Comparison of ENCODE assay signal across 22 cellular contexts in genomic region chr20:25551413-25552210, GRCh38. TPM values are rescaled to one million over a fixed set of nuclear protein-coding genes. Genes with fewer than 3 reads are reported as not detected.
A peak's percentile ranks its signal among the peaks of the same experiment; 100 is the strongest.
DNase-seq lines count a peak whose midpoint lies in the region; ATAC-seq, FAIRE-seq and TF ChIP-seq lines count a peak whose summit lies in the region.
"Had no signal": no experiment of that assay in that cellular context is flagged by ENCODE, and none has a peak within 500 bp of the region (broad histone marks: within the 10 kb centered on the region; RNA-seq: fewer than 3 reads in every experiment).

No MANE protein-coding gene starts in this region.

- in situ Hi-C loops in HepG2 (cut with HindIII; ENCODE audit: extremely low pct_ligation_motif_present, low pct_unique_long_range_greater_than_20kb): no loop called here

- H3K9ac ChIP-seq in HepG2 (ENCODE audit: insufficient read depth, low read depth, low read length): no peak overlapping the region
- no peak overlapping the region for H3K9ac ChIP-seq in mesenchymal stem cell (ENCODE audit: low read length)

- H2AFZ ChIP-seq in HepG2 (ENCODE audit: low read length) (no peak overlapping the region), mesenchymal stem cell (ENCODE audit: low read depth, low read length) (no peak overlapping the region)

- no peak for FAIRE-seq in HepG2 (lab: Jason Lieb, UNC)
- FAIRE-seq: A204.1, TTC549 had no signal

- 81% methylated on average over 6 of the region's 6 CpGs for WGBS in HepG2 (ENCODE audit: low lambda C conversion rate)
- 76% methylated on average over 5 of the region's 6 CpGs for WGBS in right lobe of liver (ENCODE audit: insufficient coverage, low coverage, low lambda C conversion rate, missing lambda C conversion rate)
- WGBS in mesenchymal stem cell: 12% methylated on average over 5 of the region's 6 CpGs

- intact Hi-C loops in HepG2 (cut with micrococcal nuclease; ENCODE audit: unreplicated experiment): no loop called here
- intact Hi-C loops in right lobe of liver (cut with DNase I): no loop called here
- intact Hi-C loops in naive thymus-derived CD4-positive, alpha-beta T cell (cut with micrococcal nuclease): no loop called here

- H3K4me1 Mint-ChIP-seq in activated T-helper 17 cell treated with anti-CD3 and anti-CD28 coated beads, Interleukin-2, amount 50 U/mL, for 72 hours: no peaks in the 10 kb centered on the region
- peaks cover 0 to 14% (median 0%) of the 10 kb centered on the region in 7 donors for H3K4me1 Mint-ChIP-seq in naive thymus-derived CD4-positive, alpha-beta T cell
- H3K4me1 Mint-ChIP-seq: stimulated activated naive CD8-positive, alpha-beta T cell treated with anti-CD3 and anti-CD28 coated beads, Interleukin-15, amount 100 ng/mL, for 72 hours had no signal

- no peak overlapping the region for H3K23ac ChIP-seq in mesenchymal stem cell (ENCODE audit: low read length in 2 of 2)

- TF ChIP-seq EP300 in HepG2 (IDR thresholded peaks at IDR 0.05; ENCODE audit: low read depth in 2 of 2, low read length in 2 of 2) (no peak), HepG2 (CRISPR knock-in tag; IDR thresholded peaks at IDR 0.05; ENCODE audit: borderline replicate concordance) (no peak)

- CTCF ChIA-PET in HepG2 (lab: Yijun Ruan, JAX; ENCODE audit: low intra/inter-chr PET ratio, low total read pairs): interaction anchor here (1.0 kb wide), 1 partner anchor 16 kb away, joined by 3 read pairs; no protein-coding TSS in a partner anchor
- CTCF ChIA-PET in naive thymus-derived CD4-positive, alpha-beta T cell (lab: Charles Lee): interaction anchor here (0.6 kb wide), 1 partner anchor 91 kb away, joined by 3 read pairs; no protein-coding TSS in a partner anchor

- BruUV-seq in HepG2 (replicated peaks; lab: Mats Ljungman, UMichigan): no TSS peak

- H3K4me2 ChIP-seq in HepG2 (ENCODE audit: low read depth, low read length) (no peak overlapping the region; the same call in 1 of the 2 replicates), mesenchymal stem cell (ENCODE audit: low read length, poor library complexity, severe bottlenecking) (no peak overlapping the region)

- H3K4me3 Mint-ChIP-seq in activated T-helper 17 cell treated with anti-CD3 and anti-CD28 coated beads, Interleukin-2, amount 50 U/mL, for 72 hours: no peak overlapping the region
- H3K4me3 Mint-ChIP-seq in naive thymus-derived CD4-positive, alpha-beta T cell: no peak overlapping the region
- H3K4me3 Mint-ChIP-seq: stimulated activated naive CD8-positive, alpha-beta T cell treated with anti-CD3 and anti-CD28 coated beads, Interleukin-15, amount 100 ng/mL, for 72 hours had no signal

- H3K79me1 ChIP-seq in mesenchymal stem cell (replicated peaks; ENCODE audit: low read length, poor library complexity, severe bottlenecking): peaks cover 44% of the 10 kb centered on the region

- H2BK15ac ChIP-seq in mesenchymal stem cell (ENCODE audit: low read depth, poor library complexity, severe bottlenecking): no peak overlapping the region

- no peak overlapping the region for H4K8ac ChIP-seq in mesenchymal stem cell (ENCODE audit: low read length)

- no peak overlapping the region for H3K4ac ChIP-seq in mesenchymal stem cell (ENCODE audit: low read depth in 1 of 2, low read length in 2 of 2)

- peak overlapping the region in 1 of 2 experiments; percentile 2 for H2BK12ac ChIP-seq in mesenchymal stem cell (ENCODE audit: low read length in 2 of 2)

- H3K4me1 ChIP-seq in HepG2 (ENCODE audit: insufficient read depth, low read length) (peaks cover 79% of the 10 kb centered on the region), right lobe of liver (peaks cover 0 to 10% (median 0%) of the 10 kb centered on the region in 4 donors), mesenchymal stem cell (ENCODE audit: control insufficient read depth, insufficient read depth, low read depth, low read length) (peaks cover 36% of the 10 kb centered on the region)
- H3K4me1 ChIP-seq in naive thymus-derived CD4-positive, alpha-beta T cell (ENCODE audit: control insufficient read depth in 2 of 2, insufficient read depth in 2 of 2, low read length in 2 of 2): no peaks in the 10 kb centered on the region

- H3K4me3 ChIP-seq in HepG2 (replicated peaks in 1 of 3; ENCODE audit: insufficient read depth in 1 of 3, low read depth in 2 of 3, low read length in 3 of 3) (no peak overlapping the region; a peak in 1 of 6 replicates), right lobe of liver (no peak overlapping the region), mesenchymal stem cell (ENCODE audit: insufficient read depth in 1 of 2, low read depth in 1 of 2, low read length in 2 of 2) (no peak overlapping the region)
- no peak overlapping the region for H3K4me3 ChIP-seq in naive thymus-derived CD4-positive, alpha-beta T cell (ENCODE audit: low read length)
- H3K4me3 ChIP-seq: dorsolateral prefrontal cortex, left ventricle myocardium inferior had no signal

- no peak overlapping the region for H2BK120ac ChIP-seq in mesenchymal stem cell (ENCODE audit: low read depth, low read length)

- no peaks in the 10 kb centered on the region for H3K36me3 Mint-ChIP-seq in activated T-helper 17 cell treated with anti-CD3 and anti-CD28 coated beads, Interleukin-2, amount 50 U/mL, for 72 hours (ENCODE audit: low read depth)
- H3K36me3 Mint-ChIP-seq in naive thymus-derived CD4-positive, alpha-beta T cell: peaks cover 0 to 3% (median 0%) of the 10 kb centered on the region in 5 donors

- H2AK5ac ChIP-seq in mesenchymal stem cell (ENCODE audit: low read length, severe bottlenecking): peak overlapping the region; percentile 90

- peak overlapping the region; percentile 26 for H2BK5ac ChIP-seq in mesenchymal stem cell (ENCODE audit: low read depth, low read length, poor library complexity, severe bottlenecking)

- H3K27ac Mint-ChIP-seq in activated T-helper 17 cell treated with anti-CD3 and anti-CD28 coated beads, Interleukin-2, amount 50 U/mL, for 72 hours: peak overlapping the region; percentile 12
- H3K27ac Mint-ChIP-seq in naive thymus-derived CD4-positive, alpha-beta T cell: no peak overlapping the region

- H3K27me3 ChIP-seq in HepG2 (ENCODE audit: control insufficient read depth in 1 of 2, insufficient read depth in 2 of 2, low read length in 2 of 2) (no peaks in the 10 kb centered on the region), right lobe of liver (no peaks in the 10 kb centered on the region), mesenchymal stem cell (ENCODE audit: control insufficient read depth in 1 of 2, insufficient read depth in 1 of 2, low read length in 2 of 2) (no peaks in the 10 kb centered on the region)
- no peaks in the 10 kb centered on the region for H3K27me3 ChIP-seq in naive thymus-derived CD4-positive, alpha-beta T cell (ENCODE audit: control insufficient read depth in 2 of 2, insufficient read depth in 2 of 2, low read length in 2 of 2)
- H3K27me3 ChIP-seq: dorsolateral prefrontal cortex had no signal

- H3K79me2 ChIP-seq in HepG2 (ENCODE audit: insufficient read depth, low read length): peaks cover 61% of the 10 kb centered on the region

- no peaks in the 10 kb centered on the region for H3K9me3 Mint-ChIP-seq in activated T-helper 17 cell treated with anti-CD3 and anti-CD28 coated beads, Interleukin-2, amount 50 U/mL, for 72 hours
- H3K9me3 Mint-ChIP-seq in naive thymus-derived CD4-positive, alpha-beta T cell: no peaks in the 10 kb centered on the region
- H3K9me3 Mint-ChIP-seq: stimulated activated naive CD8-positive, alpha-beta T cell treated with anti-CD3 and anti-CD28 coated beads, Interleukin-15, amount 100 ng/mL, for 72 hours had no signal

- peak overlapping the region in 1 of 2 experiments; percentile 24 for H3K18ac ChIP-seq in mesenchymal stem cell (ENCODE audit: low read depth in 1 of 2, low read length in 2 of 2)

- H3K36me3 ChIP-seq in HepG2 (replicated peaks in 1 of 2; ENCODE audit: control insufficient read depth in 1 of 2, insufficient read depth in 2 of 2, low read length in 2 of 2) (peaks cover 4 to 13% of the 10 kb centered on the region in 2 experiments), right lobe of liver (no peaks in the 10 kb centered on the region), mesenchymal stem cell (ENCODE audit: control insufficient read depth in 1 of 2, insufficient read depth in 2 of 2, low read depth in 1 of 2, low read length in 2 of 2) (peaks cover 0 to 4% of the 10 kb centered on the region in 2 experiments)
- no peaks in the 10 kb centered on the region for H3K36me3 ChIP-seq in naive thymus-derived CD4-positive, alpha-beta T cell (ENCODE audit: control insufficient read depth in 2 of 3, insufficient read depth in 3 of 3, low read length in 3 of 3)
- H3K36me3 ChIP-seq: left ventricle myocardium inferior had no signal

- H4K20me1 ChIP-seq in HepG2 (ENCODE audit: insufficient read depth, low read length): peaks cover 31% of the 10 kb centered on the region; the same call in 1 of the 2 replicates

- no peak for TF ChIP-seq POLR2A in HepG2 (IDR thresholded peaks at IDR 0.05; ENCODE audit: insufficient read depth in 1 of 2, low read depth in 2 of 2, low read length in 2 of 2)
- TF ChIP-seq POLR2A in right lobe of liver (IDR thresholded peaks at IDR 0.05): no peak

- no peak overlapping the region for H3K27ac ChIP-seq in HepG2 (ENCODE audit: extremely low read length, insufficient read depth, low read length)
- H3K27ac ChIP-seq in right lobe of liver: no peak overlapping the region
- peak overlapping the region; percentile 41 for H3K27ac ChIP-seq in mesenchymal stem cell (ENCODE audit: low read length, poor library complexity, severe bottlenecking)
- H3K27ac ChIP-seq in naive thymus-derived CD4-positive, alpha-beta T cell (ENCODE audit: low read depth, low read length): no peak overlapping the region
- H3K27ac ChIP-seq: dorsolateral prefrontal cortex, left ventricle myocardium inferior had no signal

- no peak for TF ChIP-seq RAD21 in HepG2 (CRISPR knock-in tag; IDR thresholded peaks at IDR 0.05)

- TF ChIP-seq CTCF in HepG2 (CRISPR knock-in tag; IDR thresholded peaks at IDR 0.05): no peak
- no peak for TF ChIP-seq CTCF in right lobe of liver (IDR thresholded peaks at IDR 0.05)

- DNase-seq in HepG2 (ENCODE audit: low spot score): no peak
- no peak for DNase-seq in right lobe of liver
- peak; percentile 66 for DNase-seq in mesenchymal stem cell
- DNase-seq in D341Med (ENCODE audit: low spot score): no peak
- no peak for DNase-seq in medulla oblongata (ENCODE audit: extremely low spot score)
- DNase-seq in naive thymus-derived CD4-positive, alpha-beta T cell: no peak
- DNase-seq in SIG-M5 (lab: John Stamatoyannopoulos, UW): no peak
- DNase-seq: activated CD4-positive, alpha-beta T cell treated with anti-CD3 and anti-CD28 coated beads for 48 hours; amniotic stem cell; central memory CD4-positive, alpha-beta T cell; dorsolateral prefrontal cortex; GDM1; GOT3; left ventricle myocardium inferior; NCI-H187; NCI-H446 treated with DMSO at 0.1 percent for 48 hours; stimulated activated CD4-positive, alpha-beta T cell treated with anti-CD3 and anti-CD28 coated beads, Interleukin-2, amount 100 ng/mL, for 48 hours; stimulated activated naive CD8-positive, alpha-beta T cell treated with anti-CD3 and anti-CD28 coated beads, Interleukin-15, amount 100 ng/mL, for 72 hours; SW 1271 had no signal

- ATAC-seq in HepG2 (0 out of 3 replicates have a peak, but pooled peaks have one; percentile 4), right lobe of liver (no peak)
- no peak for ATAC-seq in activated T-helper 17 cell treated with anti-CD3 and anti-CD28 coated beads, Interleukin-2, amount 50 U/mL, for 72 hours (replicated peaks)
- no peak for ATAC-seq in naive thymus-derived CD4-positive, alpha-beta T cell
- ATAC-seq: stimulated activated naive CD8-positive, alpha-beta T cell treated with anti-CD3 and anti-CD28 coated beads, Interleukin-15, amount 100 ng/mL, for 72 hours had no signal

- H3K9me3 ChIP-seq in HepG2 (ENCODE audit: low read length): no peaks in the 10 kb centered on the region
- no peaks in the 10 kb centered on the region for H3K9me3 ChIP-seq in right lobe of liver
- no peaks in the 10 kb centered on the region for H3K9me3 ChIP-seq in mesenchymal stem cell (ENCODE audit: control insufficient read depth, low read length)
- H3K9me3 ChIP-seq in naive thymus-derived CD4-positive, alpha-beta T cell (ENCODE audit: control insufficient read depth in 2 of 3, low read length in 3 of 3): no peaks in the 10 kb centered on the region
- H3K9me3 ChIP-seq: left ventricle myocardium inferior had no signal

- H3K27me3 Mint-ChIP-seq in activated T-helper 17 cell treated with anti-CD3 and anti-CD28 coated beads, Interleukin-2, amount 50 U/mL, for 72 hours: no peaks in the 10 kb centered on the region
- no peaks in the 10 kb centered on the region for H3K27me3 Mint-ChIP-seq in naive thymus-derived CD4-positive, alpha-beta T cell
- H3K27me3 Mint-ChIP-seq: stimulated activated naive CD8-positive, alpha-beta T cell treated with anti-CD3 and anti-CD28 coated beads, Interleukin-15, amount 100 ng/mL, for 72 hours had no signal

- POLR2A ChIA-PET in HepG2 (lab: Yijun Ruan, JAX): interaction anchor here (0.8 to 2.1 kb wide), 4 partner anchors 8 to 242 kb away, joined by 3 to 9 read pairs (median 4); no protein-coding TSS in a partner anchor
- POLR2A ChIA-PET in naive thymus-derived CD4-positive, alpha-beta T cell (lab: Charles Lee): interaction anchor here (0.7 kb wide), 1 partner anchor 11 kb away, joined by 3 read pairs; no protein-coding TSS in a partner anchor

- no peak overlapping the region for H4K91ac ChIP-seq in mesenchymal stem cell (ENCODE audit: low read length)

- H3K14ac ChIP-seq in mesenchymal stem cell (ENCODE audit: low read length in 2 of 2): no peak overlapping the region

RNA-seq across cellular contexts. Expression of gene NINL, which starts 33.7 kb away (rescaled TPM):
- total RNA-seq in HepG2 (2016; rRNA removed; fragmentation: Illumina TruSeq; extraction: Trizol): 23.3 and 34.3 TPM in 2 replicates
- 7.4 and 10.8 TPM in 2 replicates for total RNA-seq in HepG2 (2016; cell fraction: cytosol; rRNA removed; fragmentation: Illumina TruSeq; extraction: Trizol; ENCODE audit: low read depth)
- total RNA-seq in HepG2 (2016; cell fraction: insoluble cytoplasmic fraction; rRNA removed; fragmentation: Illumina TruSeq; extraction: Trizol): 20.1 and 34.4 TPM in 2 replicates
- total RNA-seq in HepG2 (2016; cell fraction: membrane; rRNA removed; fragmentation: Illumina TruSeq; extraction: Trizol): 11.6 and 15.7 TPM in 2 replicates
- total RNA-seq in HepG2 (2016; cell fraction: nucleus; rRNA removed; fragmentation: Illumina TruSeq; extraction: Trizol): 37.4 and 38.1 TPM in 2 replicates
- polyA plus RNA-seq in HepG2 (2011; rRNA removed): 32.3 and 34.6 TPM in 2 replicates
- 24.8 and 25.8 TPM in 2 replicates for polyA plus RNA-seq in HepG2 (2011; cell fraction: cytosol; rRNA removed)
- polyA plus RNA-seq in HepG2 (2011; cell fraction: nucleus; rRNA removed): 114 and 118 TPM in 2 replicates
- polyA plus RNA-seq in HepG2 (2012): 38.7 and 42.0 TPM in 2 replicates
- 3.0 and 3.7 TPM in 2 replicates for polyA plus RNA-seq in HepG2 (2016; cell fraction: cytosol; fragmentation: Illumina TruSeq; extraction: Trizol; ENCODE audit: low read depth)
- 19.3 and 24.8 TPM in 2 replicates for polyA plus RNA-seq in HepG2 (2016; cell fraction: insoluble cytoplasmic fraction; fragmentation: Illumina TruSeq; extraction: Trizol; ENCODE audit: low read depth)
- polyA plus RNA-seq in HepG2 (2016; cell fraction: membrane; fragmentation: Illumina TruSeq; extraction: Trizol; ENCODE audit: low read depth): 8.1 TPM in 2 replicates
- polyA plus RNA-seq in HepG2 (2016; cell fraction: nucleus; fragmentation: Illumina TruSeq; extraction: Trizol; ENCODE audit: insufficient read depth, low read depth): 90.8 and 96.3 TPM in 2 replicates
- 1.7 and 32.6 TPM in 2 replicates for polyA minus RNA-seq in HepG2 (2011; rRNA and poly(A)+ RNA removed; ENCODE audit: low replicate concordance)
- polyA minus RNA-seq in HepG2 (2011; cell fraction: cytosol; rRNA and poly(A)+ RNA removed): 6.9 and 8.0 TPM in 2 replicates
- 46.9 and 49.6 TPM in 2 replicates for polyA minus RNA-seq in HepG2 (2011; cell fraction: nucleus; rRNA and poly(A)+ RNA removed)
- 10 to 100 TPM in 1 of 6 experiments, 1 to 10 TPM in 5; 3.6 to 16.0 (median 7.1) TPM for total RNA-seq in right lobe of liver
- total RNA-seq in activated T-helper 17 cell treated with anti-CD3 and anti-CD28 coated beads, Interleukin-2, amount 50 U/mL, for 72 hours: 1 to 10 TPM; 1.7 to 4.6 TPM
- polyA plus RNA-seq in mesenchymal stem cell (2013, experiment 1 of 2): 6.8 TPM
- 6.4 TPM for polyA plus RNA-seq in mesenchymal stem cell (2013, experiment 2 of 2)
- total RNA-seq in naive thymus-derived CD4-positive, alpha-beta T cell: 1 to 10 TPM; 1.4 to 4.2 (median 3.0) TPM
- polyA plus RNA-seq in naive thymus-derived CD4-positive, alpha-beta T cell: 1 to 10 TPM in 1 of 2 donors, under 1 TPM in 1; 0.31 to 1.1 TPM
